15 cellular contexts compared by ENCODE assay signal in the genomic region with DNA sequence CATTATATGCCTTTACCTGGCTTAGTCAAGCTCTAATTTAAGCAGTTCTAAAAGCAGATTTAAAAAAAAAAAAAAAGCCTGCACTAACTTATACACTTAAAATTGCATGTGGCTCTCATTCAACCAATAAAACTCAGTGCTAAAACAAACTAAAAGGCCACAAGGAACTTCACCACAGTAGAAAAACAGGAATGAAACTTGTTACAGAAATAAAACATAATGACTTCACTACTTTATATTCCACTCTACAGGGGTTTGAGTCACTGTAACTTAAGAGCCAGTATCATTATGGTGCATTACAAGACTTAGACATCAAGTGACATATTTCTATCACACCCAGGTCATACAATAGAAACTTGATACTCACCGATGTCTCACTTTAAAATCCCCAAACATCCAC. TPM values are rescaled to one million over a fixed set of nuclear protein-coding genes. Genes with fewer than 3 reads are reported as not detected.
DNase-seq lines count a peak whose midpoint lies in the region; ATAC-seq, FAIRE-seq and TF ChIP-seq lines count a peak whose summit lies in the region.
"Had no signal": no experiment of that assay in that cellular context is flagged by ENCODE, and none has a peak within 500 bp of the region (broad histone marks: within the 10 kb centered on the region; RNA-seq: fewer than 3 reads in every experiment).

No MANE protein-coding gene starts in this region.

- H3K4me2 ChIP-seq in GM12878 (ENCODE audit: control insufficient read depth, insufficient read depth) = no peak overlapping the region

- H3K27ac ChIP-seq in GM12878 (ENCODE audit: control insufficient read depth, insufficient read depth) = no peak overlapping the region
- H3K27ac ChIP-seq: pancreas, tibial nerve had no signal

- CTCF ChIA-PET in GM12878 (lab: Yijun Ruan, JAX) = no interaction called here

- no peak for FAIRE-seq in GM12878 (lab: Jason Lieb, UNC)
- FAIRE-seq: pancreas had no signal

- no peak overlapping the region for H3K27ac Mint-ChIP-seq in stimulated activated naive B cell treated with anti-CD40 and anti-IgM and Interleukin-4, amounts not matched to agents 10 μg/mL and 1 μg/mL and 100 μg/mL, for 72 hours
- H3K27ac Mint-ChIP-seq: CD4-positive, alpha-beta T cell had no signal

- H3K27me3 Mint-ChIP-seq in stimulated activated naive B cell treated with anti-CD40 and anti-IgM and Interleukin-4, amounts not matched to agents 10 μg/mL and 1 μg/mL and 100 μg/mL, for 72 hours = no peaks in the 10 kb centered on the region

- intact Hi-C loops in GM12878 (cut with micrococcal nuclease; ENCODE audit: unreplicated experiment) = no loop called here

- H3K4me3 ChIP-seq in GM12865 (ENCODE audit: low read depth, low read length) (no peak overlapping the region), GM12878 (no peak overlapping the region)
- H3K4me3 ChIP-seq: pancreas, tibial nerve had no signal

- H3K4me1 ChIP-seq in GM12878 (ENCODE audit: control insufficient read depth, insufficient read depth, low read length) = no peaks in the 10 kb centered on the region
- H3K4me1 ChIP-seq: tibial nerve had no signal

- ATAC-seq in GM19025 (IDR thresholded peaks at IDR 0.05; ENCODE audit: low read depth, unreplicated experiment) = peak; percentile 37
- peak; percentile 39 for ATAC-seq in HG03342 (IDR thresholded peaks at IDR 0.05; ENCODE audit: unreplicated experiment)
- peak; percentile 85 for ATAC-seq in GM12878
- ATAC-seq in stimulated activated naive B cell treated with anti-CD40 and anti-IgM and Interleukin-4, amounts not matched to agents 10 μg/mL and 1 μg/mL and 100 μg/mL, for 72 hours (replicated peaks) = no peak
- ATAC-seq: pancreas had no signal

- TF ChIP-seq RAD21 in GM12878 (IDR thresholded peaks at IDR 0.05; ENCODE audit: insufficient read depth, low read depth, low read length) = no peak

- H3K36me3 ChIP-seq in GM12878 (ENCODE audit: control insufficient read depth in 2 of 2, insufficient read depth in 2 of 2, low read length in 1 of 2) = no peaks in the 10 kb centered on the region
- H3K36me3 ChIP-seq: pancreas, tibial nerve had no signal

- TF ChIP-seq CTCF in GM12865 (IDR thresholded peaks at IDR 0.05; ENCODE audit: insufficient read depth, low read depth, low read length, missing control alignments) = no peak
- TF ChIP-seq CTCF in GM12878 (IDR thresholded peaks at IDR 0.05 in 2 of 3, conservative IDR thresholded peaks at IDR 0.05 in 1 of 3; ENCODE audit: control insufficient read depth in 2 of 3, extremely low read depth in 1 of 3, insufficient read depth in 1 of 3, low read depth in 3 of 3, low read length in 3 of 3) = no peak

- DNase-seq in GM12865 (ENCODE audit: low read depth) (peak; percentile 14), GM12878 (ENCODE audit: low read depth, low spot score) (no peak), iPS-NIHi11 (ENCODE audit: low spot score) (no peak), islet precursor cell (no peak)
- DNase-seq in effector CD4-positive, alpha-beta T cell = no peak
- DNase-seq in stimulated activated naive B cell treated with anti-CD40 and anti-IgM and Interleukin-4, amounts not matched to agents 10 μg/mL and 1 μg/mL and 100 μg/mL, for 72 hours = no peak
- DNase-seq: activated CD4-positive, alpha-beta T cell treated with anti-CD3 and anti-CD28 coated beads, Interleukin-2, amount 50 U/mL, for 4 hours; CD4-positive, alpha-beta T cell; H7; NCI-H2081; pancreas had no signal

- BruUV-seq in GM12878 (replicated peaks; lab: Mats Ljungman, UMichigan) = no TSS peak

- in situ Hi-C loops in GM12878 (cut with MboI) = no loop called here

- no peak for TF ChIP-seq POLR2A in GM12878 (IDR thresholded peaks at IDR 0.05; ENCODE audit: low read depth, low read length)

- H4K20me1 ChIP-seq in GM12878 (ENCODE audit: control insufficient read depth, insufficient read depth) = no peaks in the 10 kb centered on the region

- no peak overlapping the region for H2AFZ ChIP-seq in GM12878 (ENCODE audit: control insufficient read depth, low read depth, low read length)

- no peaks in the 10 kb centered on the region for H3K9me3 ChIP-seq in GM12878 (replicated peaks; ENCODE audit: control insufficient read depth, insufficient read depth, low read length)
- H3K9me3 ChIP-seq: pancreas, tibial nerve had no signal

- no peaks in the 10 kb centered on the region for H3K27me3 ChIP-seq in GM12878 (replicated peaks in 1 of 2; ENCODE audit: control insufficient read depth in 2 of 2, insufficient read depth in 2 of 2, low read length in 1 of 2)
- H3K27me3 ChIP-seq: pancreas, tibial nerve had no signal

- H3K4me1 Mint-ChIP-seq in stimulated activated naive B cell treated with anti-CD40 and anti-IgM and Interleukin-4, amounts not matched to agents 10 μg/mL and 1 μg/mL and 100 μg/mL, for 72 hours = no peaks in the 10 kb centered on the region

- peaks cover 0 to 3% of the 10 kb centered on the region in 2 donors for H3K9me3 Mint-ChIP-seq in stimulated activated naive B cell treated with anti-CD40 and anti-IgM and Interleukin-4, amounts not matched to agents 10 μg/mL and 1 μg/mL and 100 μg/mL, for 72 hours
- H3K9me3 Mint-ChIP-seq: CD4-positive, alpha-beta T cell had no signal

- POLR2A ChIA-PET in GM12878 (lab: Charles Lee) = no interaction called here

- H3K36me3 Mint-ChIP-seq in stimulated activated naive B cell treated with anti-CD40 and anti-IgM and Interleukin-4, amounts not matched to agents 10 μg/mL and 1 μg/mL and 100 μg/mL, for 72 hours = no peaks in the 10 kb centered on the region

- H3K9ac ChIP-seq in GM12878 (ENCODE audit: control insufficient read depth, insufficient read depth, low read length) = no peak overlapping the region

- RAD21 ChIA-PET in GM12878 (lab: Charles Lee; ENCODE audit: unreplicated experiment) = no interaction called here

- 0% methylated on average over 1 of the region's 1 CpG for WGBS in GM12878 (ENCODE audit: insufficient coverage, insufficient replicate concordance, low lambda C conversion rate, missing lambda C conversion rate)

- no peaks in the 10 kb centered on the region for H3K79me2 ChIP-seq in GM12878 (ENCODE audit: control insufficient read depth, insufficient read depth, low read length)

- TF ChIP-seq EP300 in GM12878 (IDR thresholded peaks at IDR 0.05; ENCODE audit: borderline replicate concordance in 1 of 2, control insufficient read depth in 1 of 2, low read depth in 2 of 2, low read length in 2 of 2) = no peak

- no peak overlapping the region for H3K4me3 Mint-ChIP-seq in stimulated activated naive B cell treated with anti-CD40 and anti-IgM and Interleukin-4, amounts not matched to agents 10 μg/mL and 1 μg/mL and 100 μg/mL, for 72 hours
- H3K4me3 Mint-ChIP-seq: CD4-positive, alpha-beta T cell had no signal

- SMC1A ChIA-PET in GM12878 (lab: Charles Lee; ENCODE audit: uncharacterized antibody, unreplicated experiment) = no interaction called here

TF ChIP-seq in GM12878, 131 proteins besides CTCF, POLR2A, EP300 and RAD21:
- TF ChIP-seq TAF1 (IDR thresholded peaks at IDR 0.05; ENCODE audit: borderline replicate concordance, low read depth, low read length) (no peak), ZNF384 (IDR thresholded peaks at IDR 0.05; ENCODE audit: borderline replicate concordance, low read depth, low read length) (peak; percentile 55; the same call in 1 of the 2 replicates), ATF7 (IDR thresholded peaks at IDR 0.05; ENCODE audit: low read depth) (peak; percentile 33; the same call in 1 of the 2 replicates)

RNA-seq across cellular contexts. Expression of a gene that starts 11.1 kb away (rescaled TPM):
- not detected in 2 replicates for total RNA-seq in GM12878 (2013; cell fraction: nucleolus; rRNA removed)
- total RNA-seq in GM12878 (2014; rRNA removed) = not detected in 2 replicates
- not detected in 2 replicates for total RNA-seq in GM12878 (2014; rRNA removed; fragmentation: Illumina TruSeq; extraction: Trizol)
- total RNA-seq in GM12878 (2021) = not detected in 2 replicates
- polyA plus RNA-seq in GM12878 (2011; ENCODE audit: low read depth) = not detected
- not detected in 2 replicates for polyA plus RNA-seq in GM12878 (2011; rRNA removed)
- not detected in 2 replicates for polyA plus RNA-seq in GM12878 (2011; cell fraction: cytosol; rRNA removed)
- not detected in 2 replicates for polyA plus RNA-seq in GM12878 (2011; cell fraction: nucleus; rRNA removed)
- polyA plus RNA-seq in GM12878 (2012) = not detected in 2 replicates
- polyA plus RNA-seq in GM12878 (2014; fragmentation: Illumina TruSeq; extraction: Trizol) = not detected in 2 replicates
- not detected for polyA plus RNA-seq in GM12878 (2014; fragmentation: Nextera tagmentation; extraction: Ambion mirVana)
- not detected in 2 replicates for polyA plus RNA-seq in GM12878 (2014; rRNA removed)
- not detected for polyA plus RNA-seq in GM12878 (2016; fragmentation: Nextera tagmentation; extraction: Ambion mirVana)
- not detected in 2 replicates for polyA minus RNA-seq in GM12878 (2011; rRNA and poly(A)+ RNA removed)
- not detected in 2 replicates for polyA minus RNA-seq in GM12878 (2011; cell fraction: cytosol; rRNA and poly(A)+ RNA removed)
- not detected in 2 replicates for polyA minus RNA-seq in GM12878 (2011; cell fraction: nucleus; rRNA and poly(A)+ RNA removed)
- total RNA-seq: CD4-positive, alpha-beta T cell; T-helper 1 cell treated with Interleukin-12 subunit alpha and Interleukin-12 subunit beta and Interleukin-4 antibody, amounts not matched to agents 30 ng/mL and 1 ng/mL, for 36 hours; tibial nerve had no signal

Comparison
In these comparisons a context has a peak if more than half of its experiments do, and no peak if none do; other contexts are left out.
1. ATAC-seq: peak in GM19025 (single experiment), HG03342 (single experiment) and GM12878 (single experiment); none in stimulated activated naive B cell treated with anti-CD40 and anti-IgM and Interleukin-4, amounts not matched to agents 10 μg/mL and 1 μg/mL and 100 μg/mL, for 72 hours (0 of 2).